20 cellular contexts compared by ENCODE assay signal in genomic region chr3:59880717-59881116, GRCh38.
"Had no signal": no experiment of that assay in that cellular context is flagged by ENCODE, and none has a peak within 500 bp of the region (broad histone marks: within the 10 kb centered on the region; RNA-seq: fewer than 3 reads in every experiment).

No MANE protein-coding gene starts in this region.

- H3K4me3 Mint-ChIP-seq: activated CD4-positive, alpha-beta T cell treated with anti-CD3 and anti-CD28 coated beads, Interleukin-2, amount 10 ng/mL, durations not matched to agents 7 days and 5 days; activated naive CD8-positive, alpha-beta T cell treated with anti-CD3 and anti-CD28 coated beads for 36 hours; activated T-cell treated with anti-CD3 and anti-CD28 coated beads, Interleukin-2, amount 50 U/mL, for 24 hours; activated T-helper 17 cell treated with anti-CD3 and anti-CD28 coated beads, Interleukin-2, amount 50 U/mL, for 72 hours; central memory CD8-positive, alpha-beta T cell; effector memory CD8-positive, alpha-beta T cell; neural progenitor cell; stimulated activated effector memory CD8-positive, alpha-beta T cell treated with anti-CD3 and anti-CD28 coated beads, Interleukin-12 subunit alpha, Interleukin-12 subunit beta, amount 100 ng/mL, for 72 hours had no signal

- H3K36me3 Mint-ChIP-seq: neural progenitor cell; stimulated activated effector memory CD8-positive, alpha-beta T cell treated with anti-CD3 and anti-CD28 coated beads, Interleukin-12 subunit alpha, Interleukin-12 subunit beta, amount 100 ng/mL, for 72 hours had no signal

- H3K27me3 Mint-ChIP-seq: activated CD4-positive, alpha-beta T cell treated with anti-CD3 and anti-CD28 coated beads, Interleukin-2, amount 10 ng/mL, durations not matched to agents 7 days and 5 days; activated naive CD8-positive, alpha-beta T cell treated with anti-CD3 and anti-CD28 coated beads for 36 hours; activated T-cell treated with anti-CD3 and anti-CD28 coated beads, Interleukin-2, amount 50 U/mL, for 24 hours; activated T-helper 17 cell treated with anti-CD3 and anti-CD28 coated beads, Interleukin-2, amount 50 U/mL, for 72 hours; central memory CD8-positive, alpha-beta T cell; naive thymus-derived CD4-positive, alpha-beta T cell had no signal

- DNase-seq: activated CD4-positive, alpha-beta T cell treated with anti-CD3 and anti-CD28 coated beads, Interleukin-2, amount 10 ng/mL, durations not matched to agents 7 days and 5 days; activated CD4-positive, CD25-positive, alpha-beta regulatory T cell treated with anti-CD3 and anti-CD28 coated beads, Interleukin-2, amount 50 U/mL, for 72 hours; activated naive CD4-positive, alpha-beta T cell; activated naive CD8-positive, alpha-beta T cell treated with anti-CD3 and anti-CD28 coated beads for 36 hours; activated T-cell treated with anti-CD3 and anti-CD28 coated beads, Interleukin-2, amount 50 U/mL, for 24 hours; dorsolateral prefrontal cortex; effector memory CD8-positive, alpha-beta T cell; glutamatergic neuron; kidney glomerular epithelial cell; left lung; naive thymus-derived CD4-positive, alpha-beta T cell; posterior cingulate gyrus; right lobe of liver; stimulated activated CD4-positive, alpha-beta T cell treated with anti-CD3 and anti-CD28 coated beads, Interleukin-2, amount 100 ng/mL, for 24 hours; stomach; WERI-Rb-1 had no signal

- H3K4me1 Mint-ChIP-seq: neural progenitor cell had no signal

- H3K9me3 Mint-ChIP-seq: central memory CD8-positive, alpha-beta T cell; neural progenitor cell; stimulated activated effector memory CD8-positive, alpha-beta T cell treated with anti-CD3 and anti-CD28 coated beads, Interleukin-12 subunit alpha, Interleukin-12 subunit beta, amount 100 ng/mL, for 72 hours had no signal

- H3K27ac Mint-ChIP-seq: activated CD4-positive, alpha-beta T cell treated with anti-CD3 and anti-CD28 coated beads, Interleukin-2, amount 10 ng/mL, durations not matched to agents 7 days and 5 days; activated naive CD8-positive, alpha-beta T cell treated with anti-CD3 and anti-CD28 coated beads for 36 hours; activated T-cell treated with anti-CD3 and anti-CD28 coated beads, Interleukin-2, amount 50 U/mL, for 24 hours; effector memory CD8-positive, alpha-beta T cell; neural progenitor cell; stimulated activated effector memory CD8-positive, alpha-beta T cell treated with anti-CD3 and anti-CD28 coated beads, Interleukin-12 subunit alpha, Interleukin-12 subunit beta, amount 100 ng/mL, for 72 hours had no signal
